ENCODE assay signal across 8 cellular contexts in the genomic region with DNA sequence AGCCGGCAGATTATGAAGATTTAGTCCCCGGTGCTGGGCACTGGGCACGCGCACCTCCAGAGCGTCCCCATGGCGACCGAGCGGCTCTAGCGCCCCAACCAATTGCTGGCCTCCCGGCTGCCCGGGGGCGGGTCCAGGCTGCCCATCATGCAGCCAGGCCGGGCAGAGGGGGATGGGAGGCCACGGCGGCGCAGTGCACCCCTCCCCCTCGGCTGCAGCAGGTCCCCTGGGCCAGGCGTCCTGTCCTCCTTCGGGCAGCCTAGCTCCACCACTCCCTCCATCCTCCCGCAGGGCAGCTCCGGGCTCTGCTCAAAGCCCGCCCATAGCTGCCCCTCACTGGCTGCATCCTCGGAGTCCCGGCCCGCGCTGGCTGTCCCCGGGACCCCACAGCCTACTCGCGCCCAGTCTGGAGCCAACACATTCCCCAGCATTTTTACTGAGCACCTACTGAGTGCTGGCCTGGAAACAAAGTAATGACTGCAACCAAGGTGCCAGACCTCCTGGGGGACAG.
DNase-seq lines count a peak whose midpoint lies in the region; ATAC-seq and TF ChIP-seq lines count a peak whose summit lies in the region.

No MANE protein-coding gene starts in this region.

- H3K4me1 ChIP-seq in RWPE2 (ENCODE audit: insufficient read depth, poor library complexity, severe bottlenecking) (no peaks in the 10 kb centered on the region), fibroblast of lung (ENCODE audit: control insufficient read depth, extremely low read depth, insufficient read depth, low read length) (peaks cover 2% of the 10 kb centered on the region)

- DNase-seq in AG09309 (ENCODE audit: low read depth) (no peak), H7 (peak; percentile 100), RWPE2 (ENCODE audit: low spot score) (peak; percentile 83), fibroblast of lung (ENCODE audit: low read depth in 2 of 2) (peak; percentile 52 to 72), T-helper 2 cell (no peak)
- DNase-seq in naive thymus-derived CD8-positive, alpha-beta T cell: no peak
- DNase-seq in stimulated activated CD4-positive, alpha-beta T cell treated with anti-CD3 and anti-CD28 coated beads, Interleukin-2, amount 100 ng/mL, for 24 hours: no peak

- H3K36me3 ChIP-seq in H7 (replicated peaks; ENCODE audit: control insufficient read depth, insufficient read depth, low read length): peaks cover 21% of the 10 kb centered on the region
- H3K36me3 ChIP-seq in RWPE2 (ENCODE audit: low read depth): no peaks in the 10 kb centered on the region
- H3K36me3 ChIP-seq in fibroblast of lung (ENCODE audit: control insufficient read depth, insufficient read depth, low read length): peaks cover 9% of the 10 kb centered on the region

- H3K9me3 ChIP-seq in RWPE2 (ENCODE audit: severe bottlenecking) (no peaks in the 10 kb centered on the region), fibroblast of lung (ENCODE audit: control insufficient read depth, insufficient read depth, low read depth, low read length) (no peaks in the 10 kb centered on the region)

- POLR2A ChIA-PET in naive thymus-derived CD8-positive, alpha-beta T cell (lab: Charles Lee): interaction anchor here (0.6 to 0.8 kb wide), 2 partner anchors 52 to 179 kb away, joined by 3 to 5 read pairs; no protein-coding TSS in a partner anchor

- H3K9ac ChIP-seq in fibroblast of lung (ENCODE audit: insufficient read depth, low read length): no peak overlapping the region

- peak overlapping the region; percentile 68 for H3K4me2 ChIP-seq in fibroblast of lung (ENCODE audit: extremely low read depth, insufficient read depth, low read length)

- no peak overlapping the region for H2AFZ ChIP-seq in fibroblast of lung (ENCODE audit: low read length)

- peak; percentile 74 for ATAC-seq in RWPE2 (ENCODE audit: low read depth)
- no peak for ATAC-seq in naive thymus-derived CD8-positive, alpha-beta T cell
- ATAC-seq in GM19023 (IDR thresholded peaks at IDR 0.05; ENCODE audit: unreplicated experiment): no peak

- no peaks in the 10 kb centered on the region for H4K20me1 ChIP-seq in fibroblast of lung (ENCODE audit: control insufficient read depth, extremely low read depth, insufficient read depth, low read length)

- H3K27ac ChIP-seq in RWPE2 (ENCODE audit: poor library complexity, severe bottlenecking) (no peak overlapping the region), fibroblast of lung (ENCODE audit: insufficient read depth, low read length) (no peak overlapping the region)

- no peak for TF ChIP-seq CTCF in AG09309 (IDR thresholded peaks at IDR 0.05; ENCODE audit: control insufficient read depth, insufficient read depth, low read depth, low read length, missing control alignments)
- TF ChIP-seq CTCF in RWPE2 (IDR thresholded peaks at IDR 0.05; ENCODE audit: poor library complexity, severe bottlenecking): no peak
- no peak for TF ChIP-seq CTCF in fibroblast of lung (conservative IDR thresholded peaks at IDR 0.05 in 1 of 2, IDR thresholded peaks at IDR 0.05 in 1 of 2; ENCODE audit: low read depth in 1 of 2, low read length in 2 of 2)

- H3K4me3 Mint-ChIP-seq in naive thymus-derived CD8-positive, alpha-beta T cell: peak overlapping the region in 1 of 10 donors; percentile 22

- H3K27me3 ChIP-seq in H7 (ENCODE audit: control insufficient read depth, insufficient read depth, low read length) (no peaks in the 10 kb centered on the region), RWPE2 (ENCODE audit: insufficient read depth, poor library complexity, severe bottlenecking) (no peaks in the 10 kb centered on the region), fibroblast of lung (ENCODE audit: control insufficient read depth, insufficient read depth, low read length) (no peaks in the 10 kb centered on the region)

- peaks cover 11 to 34% (median 23%) of the 10 kb centered on the region in 4 donors for H3K4me1 Mint-ChIP-seq in naive thymus-derived CD8-positive, alpha-beta T cell

- H3K36me3 Mint-ChIP-seq in naive thymus-derived CD8-positive, alpha-beta T cell: peaks cover 0 to 36% (median 3%) of the 10 kb centered on the region in 3 donors

- H3K4me3 ChIP-seq in AG09309 (ENCODE audit: control insufficient read depth, low read depth, low read length): peak overlapping the region; percentile 66
- H3K4me3 ChIP-seq in H7 (ENCODE audit: insufficient read depth, low read depth, low read length): peak overlapping the region; percentile 58
- peak overlapping the region; percentile 18 for H3K4me3 ChIP-seq in RWPE2 (ENCODE audit: severe bottlenecking)
- H3K4me3 ChIP-seq in fibroblast of lung (replicated peaks in 1 of 4; ENCODE audit: control extremely low read depth in 1 of 4, insufficient read depth in 1 of 4, low read depth in 3 of 4, low read length in 4 of 4): peak overlapping the region; percentile 29 to 57 (median 34)

- no peaks in the 10 kb centered on the region for H3K9me3 Mint-ChIP-seq in naive thymus-derived CD8-positive, alpha-beta T cell

- H3K27ac Mint-ChIP-seq in naive thymus-derived CD8-positive, alpha-beta T cell: peak overlapping the region in 9 of 10 donors; percentile 57 to 94 (median 80)

- no peaks in the 10 kb centered on the region for H3K79me2 ChIP-seq in fibroblast of lung (ENCODE audit: control insufficient read depth, insufficient read depth, low read length)

- H3K27me3 Mint-ChIP-seq in naive thymus-derived CD8-positive, alpha-beta T cell: no peaks in the 10 kb centered on the region

Comparison
In these comparisons a context has a peak if more than half of its experiments do, and no peak if none do; other contexts are left out.
1. DNase-seq: peak in H7 (single experiment), RWPE2 (single experiment) and fibroblast of lung (2 of 2); none in AG09309 (single experiment), naive thymus-derived CD8-positive, alpha-beta T cell (0 of 10), T-helper 2 cell (0 of 5) and stimulated activated CD4-positive, alpha-beta T cell treated with anti-CD3 and anti-CD28 coated beads, Interleukin-2, amount 100 ng/mL, for 24 hours (0 of 2).
2. Peak in every context shown above with its lines, with median percentiles within 50 percentile points of each other: H3K4me3 ChIP-seq.